Comparison of ENCODE assay signal across 10 cellular contexts in the genomic region with DNA sequence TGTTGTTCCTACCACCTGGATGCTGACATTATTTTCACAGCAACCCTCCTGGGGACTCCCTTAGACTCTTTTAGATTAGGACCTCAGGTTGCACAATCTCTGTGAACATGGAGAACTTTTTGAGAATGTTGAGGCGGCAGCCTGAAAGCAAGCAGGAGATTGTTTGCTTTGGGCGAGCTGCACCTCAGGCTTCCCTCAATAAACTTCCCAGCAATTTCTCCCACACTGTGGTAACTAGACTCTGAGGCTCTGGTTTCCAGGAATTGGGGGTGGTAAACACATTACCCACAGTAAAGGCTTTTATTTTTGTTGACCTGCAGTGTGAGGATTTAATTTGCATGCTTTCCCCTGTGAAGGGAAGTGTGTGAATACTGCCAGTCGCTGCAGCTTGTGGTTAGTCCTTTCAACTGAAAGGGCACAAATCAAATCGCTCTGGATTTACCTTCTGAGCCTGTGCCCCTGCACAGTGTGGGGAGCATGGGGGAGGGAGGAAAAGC. TPM values are rescaled to one million over a fixed set of nuclear protein-coding genes. Genes with fewer than 3 reads are reported as not detected.
DNase-seq lines count a peak whose midpoint lies in the region; ATAC-seq, FAIRE-seq and TF ChIP-seq lines count a peak whose summit lies in the region.
"Had no signal": no experiment of that assay in that cellular context is flagged by ENCODE, and none has a peak within 500 bp of the region (broad histone marks: within the 10 kb centered on the region; RNA-seq: fewer than 3 reads in every experiment).

No MANE protein-coding gene starts in this region.

- H3K27ac Mint-ChIP-seq in MCF 10A (ENCODE audit: low read depth, unreplicated experiment), result no peak overlapping the region

- no peak overlapping the region for H3K4me3 Mint-ChIP-seq in MCF 10A (ENCODE audit: unreplicated experiment)

- H3K4me3 ChIP-seq in breast epithelium (no peak overlapping the region), HepG2 (replicated peaks in 1 of 3; ENCODE audit: insufficient read depth in 1 of 3, low read depth in 2 of 3, low read length in 3 of 3) (peak overlapping the region in 1 of 3 experiments; percentile 40; a peak in 1 of 6 replicates)
- H3K4me3 ChIP-seq in effector memory CD4-positive, alpha-beta T cell (ENCODE audit: insufficient read depth, low read depth, low read length, poor library complexity, severe bottlenecking), result no peak overlapping the region

- ATAC-seq in HepG2, result peak; percentile 71
- ATAC-seq in HG03469 (IDR thresholded peaks at IDR 0.05; ENCODE audit: unreplicated experiment), result no peak
- ATAC-seq in GM21786 (IDR thresholded peaks at IDR 0.05; ENCODE audit: unreplicated experiment), result no peak

- no TSS peak for BruUV-seq in MCF 10A (replicated peaks; lab: Mats Ljungman, UMichigan)
- no TSS peak for BruUV-seq in HepG2 (replicated peaks; lab: Mats Ljungman, UMichigan)

- TF ChIP-seq CTCF in MCF 10A (IDR thresholded peaks at IDR 0.05; ENCODE audit: unreplicated experiment), result no peak
- no peak for TF ChIP-seq CTCF in breast epithelium (IDR thresholded peaks at IDR 0.05)
- TF ChIP-seq CTCF in HepG2 (CRISPR knock-in tag; IDR thresholded peaks at IDR 0.05), result no peak

- no peak overlapping the region for H3K9ac ChIP-seq in HepG2 (ENCODE audit: insufficient read depth, low read depth, low read length)

- peaks cover 11% of the 10 kb centered on the region for H3K27me3 Mint-ChIP-seq in MCF 10A (ENCODE audit: insufficient read depth, unreplicated experiment)

- H3K79me2 ChIP-seq in HepG2 (ENCODE audit: insufficient read depth, low read length), result no peaks in the 10 kb centered on the region

- FAIRE-seq in HepG2 (lab: Jason Lieb, UNC), result peak; percentile 39
- FAIRE-seq: urothelium cell line had no signal

- intact Hi-C loops in MCF 10A (cut with micrococcal nuclease) (no loop called here), breast epithelium (cut with DNase I; ENCODE audit: low total_unique reads) (no loop called here), HepG2 (cut with micrococcal nuclease; ENCODE audit: unreplicated experiment) (no loop called here)

- TF ChIP-seq POLR2A in breast epithelium (IDR thresholded peaks at IDR 0.05), result no peak
- no peak for TF ChIP-seq POLR2A in HepG2 (IDR thresholded peaks at IDR 0.05; ENCODE audit: insufficient read depth in 1 of 2, low read depth in 2 of 2, low read length in 2 of 2)

- TF ChIP-seq EP300 in HepG2 (IDR thresholded peaks at IDR 0.05; ENCODE audit: low read depth in 2 of 2, low read length in 2 of 2) (no peak), HepG2 (CRISPR knock-in tag; IDR thresholded peaks at IDR 0.05; ENCODE audit: borderline replicate concordance) (no peak)

- H3K9me3 Mint-ChIP-seq in MCF 10A (ENCODE audit: unreplicated experiment), result no peaks in the 10 kb centered on the region

- H3K4me1 ChIP-seq in breast epithelium (no peaks in the 10 kb centered on the region), HepG2 (ENCODE audit: insufficient read depth, low read length) (peaks cover 15% of the 10 kb centered on the region)
- H3K4me1 ChIP-seq in effector memory CD4-positive, alpha-beta T cell (ENCODE audit: control insufficient read depth, insufficient read depth, low read length, poor library complexity, severe bottlenecking), result no peaks in the 10 kb centered on the region

- peak overlapping the region; percentile 57 for H3K4me2 ChIP-seq in HepG2 (ENCODE audit: low read depth, low read length)

- H3K36me3 ChIP-seq in breast epithelium, result no peaks in the 10 kb centered on the region
- no peaks in the 10 kb centered on the region for H3K36me3 ChIP-seq in HepG2 (replicated peaks in 1 of 2; ENCODE audit: control insufficient read depth in 1 of 2, insufficient read depth in 2 of 2, low read length in 2 of 2)
- no peaks in the 10 kb centered on the region for H3K36me3 ChIP-seq in effector memory CD4-positive, alpha-beta T cell (ENCODE audit: control insufficient read depth, insufficient read depth, low read length)

- H4K20me1 ChIP-seq in HepG2 (ENCODE audit: insufficient read depth, low read length), result no peaks in the 10 kb centered on the region

- POLR2A ChIA-PET in MCF 10A (lab: Yijun Ruan, JAX), result interaction anchor here (0.6 kb wide), 1 partner anchor 37 kb away, joined by 3 read pairs; no protein-coding TSS in a partner anchor
- POLR2A ChIA-PET in HepG2 (lab: Yijun Ruan, JAX), result no interaction called here

- H3K4me1 Mint-ChIP-seq in MCF 10A (ENCODE audit: insufficient read depth, unreplicated experiment), result no peaks in the 10 kb centered on the region

- no peak overlapping the region for H3K27ac ChIP-seq in breast epithelium
- H3K27ac ChIP-seq in HepG2 (ENCODE audit: extremely low read length, insufficient read depth, low read length), result no peak overlapping the region
- no peak overlapping the region for H3K27ac ChIP-seq in effector memory CD4-positive, alpha-beta T cell (ENCODE audit: insufficient read depth, low read length, poor library complexity, severe bottlenecking)
- H3K27ac ChIP-seq: VCaP had no signal

- H3K9me3 ChIP-seq in breast epithelium (no peaks in the 10 kb centered on the region), HepG2 (ENCODE audit: low read length) (no peaks in the 10 kb centered on the region)
- no peaks in the 10 kb centered on the region for H3K9me3 ChIP-seq in effector memory CD4-positive, alpha-beta T cell (ENCODE audit: control insufficient read depth, low read length)

- no peak overlapping the region for H2AFZ ChIP-seq in HepG2 (ENCODE audit: low read length)

- 5% methylated on average over 4 of the region's 4 CpGs for WGBS in HepG2 (ENCODE audit: low lambda C conversion rate)

- in situ Hi-C loops in HepG2 (cut with HindIII; ENCODE audit: extremely low pct_ligation_motif_present, low pct_unique_long_range_greater_than_20kb), result no loop called here

- DNase-seq in MCF 10A (ENCODE audit: unreplicated experiment) (peak; percentile 20), breast epithelium (ENCODE audit: low spot score in 2 of 2) (no peak), SW480 (ENCODE audit: low spot score) (peak; percentile 95), HepG2 (ENCODE audit: low spot score) (peak; percentile 49), SIG-M5 treated with dmso at 0.1 percent for 504 hours (lab: John Stamatoyannopoulos, UW; ENCODE audit: unreplicated experiment) (no peak)
- DNase-seq in effector memory CD4-positive, alpha-beta T cell, result no peak

- H3K27me3 ChIP-seq in breast epithelium (no peaks in the 10 kb centered on the region), HepG2 (ENCODE audit: control insufficient read depth in 1 of 2, insufficient read depth in 2 of 2, low read length in 2 of 2) (peaks cover 3 to 9% of the 10 kb centered on the region in 2 experiments; a peak in 2 of 5 replicates)
- no peaks in the 10 kb centered on the region for H3K27me3 ChIP-seq in effector memory CD4-positive, alpha-beta T cell (replicated peaks; ENCODE audit: control insufficient read depth, insufficient read depth, low read length, poor library complexity, severe bottlenecking)

- no peaks in the 10 kb centered on the region for H3K36me3 Mint-ChIP-seq in MCF 10A (ENCODE audit: insufficient read depth, unreplicated experiment)

- no peak for TF ChIP-seq RAD21 in HepG2 (CRISPR knock-in tag; IDR thresholded peaks at IDR 0.05)

- CTCF ChIA-PET in MCF 10A (lab: Yijun Ruan, JAX), result no interaction called here
- CTCF ChIA-PET in HepG2 (lab: Yijun Ruan, JAX; ENCODE audit: low intra/inter-chr PET ratio, low total read pairs), result no interaction called here

TF ChIP-seq in HepG2, 621 proteins besides CTCF, POLR2A, EP300 and RAD21 (continues in another document):
- TF ChIP-seq, protein P1, sequence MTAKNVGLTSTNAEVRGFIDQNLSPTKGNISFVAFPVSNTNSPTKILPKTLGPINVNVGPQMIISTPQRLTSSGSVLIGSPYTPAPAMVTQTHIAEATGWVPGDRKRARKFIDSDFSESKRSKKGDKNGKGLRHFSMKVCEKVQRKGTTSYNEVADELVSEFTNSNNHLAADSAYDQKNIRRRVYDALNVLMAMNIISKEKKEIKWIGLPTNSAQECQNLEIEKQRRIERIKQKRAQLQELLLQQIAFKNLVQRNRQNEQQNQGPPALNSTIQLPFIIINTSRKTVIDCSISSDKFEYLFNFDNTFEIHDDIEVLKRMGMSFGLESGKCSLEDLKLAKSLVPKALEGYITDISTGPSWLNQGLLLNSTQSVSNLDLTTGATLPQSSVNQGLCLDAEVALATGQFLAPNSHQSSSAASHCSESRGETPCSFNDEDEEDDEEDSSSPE (CRISPR knock-in tag; IDR thresholded peaks at IDR 0.05), result no peak
- TF ChIP-seq GATAD2A (CRISPR knock-in tag; IDR thresholded peaks at IDR 0.05), result peak; percentile 47

RNA-seq across cellular contexts. Expression of a gene that starts 35.2 kb away (rescaled TPM):
- 20.0 and 35.4 TPM in 2 replicates for total RNA-seq in MCF 10A (2022)
- total RNA-seq in breast epithelium, result 10 to 100 TPM; 37.4 to 40.3 (median 39.1) TPM
- total RNA-seq in HepG2 (2016; rRNA removed; fragmentation: Illumina TruSeq; extraction: Trizol), result 71.8 and 79.5 TPM in 2 replicates
- 41.9 and 49.0 TPM in 2 replicates for total RNA-seq in HepG2 (2016; cell fraction: cytosol; rRNA removed; fragmentation: Illumina TruSeq; extraction: Trizol; ENCODE audit: low read depth)
- total RNA-seq in HepG2 (2016; cell fraction: insoluble cytoplasmic fraction; rRNA removed; fragmentation: Illumina TruSeq; extraction: Trizol), result 64.5 and 73.0 TPM in 2 replicates
- total RNA-seq in HepG2 (2016; cell fraction: membrane; rRNA removed; fragmentation: Illumina TruSeq; extraction: Trizol), result 102 and 124 TPM in 2 replicates
- total RNA-seq in HepG2 (2016; cell fraction: nucleus; rRNA removed; fragmentation: Illumina TruSeq; extraction: Trizol), result 38.0 and 42.7 TPM in 2 replicates
- polyA plus RNA-seq in HepG2 (2011; rRNA removed), result 117 and 140 TPM in 2 replicates
- 63.7 and 115 TPM in 2 replicates for polyA plus RNA-seq in HepG2 (2011; cell fraction: cytosol; rRNA removed)
- polyA plus RNA-seq in HepG2 (2011; cell fraction: nucleus; rRNA removed), result 132 and 149 TPM in 2 replicates
- 62.2 and 69.8 TPM in 2 replicates for polyA plus RNA-seq in HepG2 (2012)
- 51.8 and 68.8 TPM in 2 replicates for polyA plus RNA-seq in HepG2 (2016; cell fraction: cytosol; fragmentation: Illumina TruSeq; extraction: Trizol; ENCODE audit: low read depth)
- 103 and 110 TPM in 2 replicates for polyA plus RNA-seq in HepG2 (2016; cell fraction: insoluble cytoplasmic fraction; fragmentation: Illumina TruSeq; extraction: Trizol; ENCODE audit: low read depth)
- polyA plus RNA-seq in HepG2 (2016; cell fraction: membrane; fragmentation: Illumina TruSeq; extraction: Trizol; ENCODE audit: low read depth), result 106 and 126 TPM in 2 replicates
- 70.3 and 71.0 TPM in 2 replicates for polyA plus RNA-seq in HepG2 (2016; cell fraction: nucleus; fragmentation: Illumina TruSeq; extraction: Trizol; ENCODE audit: insufficient read depth, low read depth)
- polyA minus RNA-seq in HepG2 (2011; rRNA and poly(A)+ RNA removed; ENCODE audit: low replicate concordance), result 134 and 280 TPM in 2 replicates
- 79.8 and 91.3 TPM in 2 replicates for polyA minus RNA-seq in HepG2 (2011; cell fraction: cytosol; rRNA and poly(A)+ RNA removed)
- 24.6 and 28.0 TPM in 2 replicates for polyA minus RNA-seq in HepG2 (2011; cell fraction: nucleus; rRNA and poly(A)+ RNA removed)

Comparison
In these comparisons a context has a peak if more than half of its experiments do, and no peak if none do; other contexts are left out.
1. DNase-seq: peak in MCF 10A (single experiment), SW480 (single experiment) and HepG2 (single experiment); none in breast epithelium (0 of 2), effector memory CD4-positive, alpha-beta T cell (0 of 3) and SIG-M5 treated with dmso at 0.1 percent for 504 hours (single experiment).